ENCODE assay signal across 10 cellular contexts in genomic region chr11:76671236-76671590, GRCh38. TPM values are rescaled to one million over a fixed set of nuclear protein-coding genes. Genes with fewer than 3 reads are reported as not detected.
DNase-seq lines count a peak whose midpoint lies in the region; ATAC-seq and TF ChIP-seq lines count a peak whose summit lies in the region.
"Had no signal": no experiment of that assay in that cellular context is flagged by ENCODE, and none has a peak within 500 bp of the region (broad histone marks: within the 10 kb centered on the region; RNA-seq: fewer than 3 reads in every experiment).

No MANE protein-coding gene starts in this region.

- peak overlapping the region; percentile 66 for H3K4me3 ChIP-seq in choroid plexus epithelial cell (ENCODE audit: low read depth, low read length)
- H3K4me3 ChIP-seq in naive thymus-derived CD4-positive, alpha-beta T cell (ENCODE audit: low read length), result peak overlapping the region; percentile 29

- in situ Hi-C loops in GM13976 (cut with MboI; ENCODE audit: low sequenced_read_pairs, unreplicated experiment), result no loop called here

- DNase-seq in stimulated activated naive CD8-positive, alpha-beta T cell treated with anti-CD3 and anti-CD28 coated beads, Interleukin-15, Interleukin-2, amounts not matched to agents 100 U/mL and 50 U/mL, for 24 hours, result no peak
- DNase-seq in choroid plexus epithelial cell (ENCODE audit: low read depth) (no peak), GM13976 (ENCODE audit: low spot score) (no peak), glomerular visceral epithelial cell (ENCODE audit: extremely low spot score) (no peak)
- no peak for DNase-seq in naive thymus-derived CD4-positive, alpha-beta T cell
- DNase-seq: DMS79 treated with DMSO at 0.1 percent for 48 hours, HCEC 1CT had no signal

- H3K36me3 Mint-ChIP-seq in stimulated activated naive CD8-positive, alpha-beta T cell treated with anti-CD3 and anti-CD28 coated beads, Interleukin-15, Interleukin-2, amounts not matched to agents 100 ng/mL and 50 ng/mL, for 24 hours (ENCODE audit: low read depth), result peaks cover 3% of the 10 kb centered on the region
- H3K36me3 Mint-ChIP-seq in naive thymus-derived CD4-positive, alpha-beta T cell, result peaks cover 0 to 6% (median 0%) of the 10 kb centered on the region in 5 donors

- no peaks in the 10 kb centered on the region for H3K36me3 ChIP-seq in naive thymus-derived CD4-positive, alpha-beta T cell (ENCODE audit: control insufficient read depth in 2 of 3, insufficient read depth in 3 of 3, low read length in 3 of 3)

- peaks cover 0 to 7% of the 10 kb centered on the region in 2 donors for H3K27me3 ChIP-seq in naive thymus-derived CD4-positive, alpha-beta T cell (ENCODE audit: control insufficient read depth in 2 of 2, insufficient read depth in 2 of 2, low read length in 2 of 2)

- peak overlapping the region; percentile 24 for H3K4me3 Mint-ChIP-seq in stimulated activated naive CD8-positive, alpha-beta T cell treated with anti-CD3 and anti-CD28 coated beads, Interleukin-15, Interleukin-2, amounts not matched to agents 100 ng/mL and 50 ng/mL, for 24 hours
- H3K4me3 Mint-ChIP-seq in naive thymus-derived CD4-positive, alpha-beta T cell, result peak overlapping the region; percentile 56 to 73 (median 66)

- H3K27ac Mint-ChIP-seq in stimulated activated naive CD8-positive, alpha-beta T cell treated with anti-CD3 and anti-CD28 coated beads, Interleukin-15, Interleukin-2, amounts not matched to agents 100 ng/mL and 50 ng/mL, for 24 hours, result no peak overlapping the region
- H3K27ac Mint-ChIP-seq in naive thymus-derived CD4-positive, alpha-beta T cell, result no peak overlapping the region

- H3K4me1 ChIP-seq in naive thymus-derived CD4-positive, alpha-beta T cell (ENCODE audit: control insufficient read depth in 2 of 2, insufficient read depth in 2 of 2, low read length in 2 of 2), result peaks cover 5 to 28% of the 10 kb centered on the region in 2 donors

- CTCF ChIA-PET in naive thymus-derived CD4-positive, alpha-beta T cell (lab: Charles Lee), result no interaction called here

- peaks cover 72% of the 10 kb centered on the region for H3K4me1 Mint-ChIP-seq in stimulated activated naive CD8-positive, alpha-beta T cell treated with anti-CD3 and anti-CD28 coated beads, Interleukin-15, Interleukin-2, amounts not matched to agents 100 ng/mL and 50 ng/mL, for 24 hours (ENCODE audit: low read depth)
- H3K4me1 Mint-ChIP-seq in naive thymus-derived CD4-positive, alpha-beta T cell, result peaks cover 8 to 27% (median 19%) of the 10 kb centered on the region in 7 donors

- H3K9me3 ChIP-seq in naive thymus-derived CD4-positive, alpha-beta T cell (ENCODE audit: control insufficient read depth in 2 of 3, low read length in 3 of 3), result no peaks in the 10 kb centered on the region

- no peak overlapping the region for H3K27ac ChIP-seq in naive thymus-derived CD4-positive, alpha-beta T cell (ENCODE audit: low read depth, low read length)

- POLR2A ChIA-PET in naive thymus-derived CD4-positive, alpha-beta T cell (lab: Charles Lee), result no interaction called here

- peaks cover 29% of the 10 kb centered on the region for H3K27me3 Mint-ChIP-seq in stimulated activated naive CD8-positive, alpha-beta T cell treated with anti-CD3 and anti-CD28 coated beads, Interleukin-15, Interleukin-2, amounts not matched to agents 100 ng/mL and 50 ng/mL, for 24 hours
- peaks cover 31 to 43% (median 35%) of the 10 kb centered on the region in 5 donors for H3K27me3 Mint-ChIP-seq in naive thymus-derived CD4-positive, alpha-beta T cell

- ATAC-seq in stimulated activated naive CD8-positive, alpha-beta T cell treated with anti-CD3 and anti-CD28 coated beads, Interleukin-15, Interleukin-2, amounts not matched to agents 100 U/mL and 50 U/mL, for 24 hours, result no peak
- ATAC-seq in naive thymus-derived CD4-positive, alpha-beta T cell, result no peak
- ATAC-seq in GM18873 (IDR thresholded peaks at IDR 0.05; ENCODE audit: low FRiP score, unreplicated experiment) (no peak), HG03135 (IDR thresholded peaks at IDR 0.05; ENCODE audit: unreplicated experiment) (no peak)

- intact Hi-C loops in naive thymus-derived CD4-positive, alpha-beta T cell (cut with micrococcal nuclease), result loop anchor here in 1 of 2 donors (5.0 kb wide), 2 partner anchors 44 to 74 kb away; no protein-coding TSS in a partner anchor

- no peak for TF ChIP-seq CTCF in choroid plexus epithelial cell (conservative IDR thresholded peaks at IDR 0.05; ENCODE audit: low read depth, low read length)
- no peak for TF ChIP-seq CTCF in GM13976 (IDR thresholded peaks at IDR 0.05; ENCODE audit: borderline replicate concordance, control extremely low read depth, extremely low read depth, insufficient read depth, missing control alignments)

- H3K9me3 Mint-ChIP-seq in stimulated activated naive CD8-positive, alpha-beta T cell treated with anti-CD3 and anti-CD28 coated beads, Interleukin-15, Interleukin-2, amounts not matched to agents 100 ng/mL and 50 ng/mL, for 24 hours, result no peaks in the 10 kb centered on the region
- peaks cover 0 to 2% (median 0%) of the 10 kb centered on the region in 11 donors for H3K9me3 Mint-ChIP-seq in naive thymus-derived CD4-positive, alpha-beta T cell

RNA-seq across cellular contexts. Expression of gene LRRC32, which starts 0.7 kb away (rescaled TPM):
- total RNA-seq in naive thymus-derived CD4-positive, alpha-beta T cell, result 1 to 10 TPM in 1 of 5 experiments, under 1 TPM in 3, not detected in 1; 0.08 to 4.5 (median 0.61) TPM
- polyA plus RNA-seq in naive thymus-derived CD4-positive, alpha-beta T cell, result not detected
